9 cellular contexts compared by ENCODE assay signal in the genomic region with DNA sequence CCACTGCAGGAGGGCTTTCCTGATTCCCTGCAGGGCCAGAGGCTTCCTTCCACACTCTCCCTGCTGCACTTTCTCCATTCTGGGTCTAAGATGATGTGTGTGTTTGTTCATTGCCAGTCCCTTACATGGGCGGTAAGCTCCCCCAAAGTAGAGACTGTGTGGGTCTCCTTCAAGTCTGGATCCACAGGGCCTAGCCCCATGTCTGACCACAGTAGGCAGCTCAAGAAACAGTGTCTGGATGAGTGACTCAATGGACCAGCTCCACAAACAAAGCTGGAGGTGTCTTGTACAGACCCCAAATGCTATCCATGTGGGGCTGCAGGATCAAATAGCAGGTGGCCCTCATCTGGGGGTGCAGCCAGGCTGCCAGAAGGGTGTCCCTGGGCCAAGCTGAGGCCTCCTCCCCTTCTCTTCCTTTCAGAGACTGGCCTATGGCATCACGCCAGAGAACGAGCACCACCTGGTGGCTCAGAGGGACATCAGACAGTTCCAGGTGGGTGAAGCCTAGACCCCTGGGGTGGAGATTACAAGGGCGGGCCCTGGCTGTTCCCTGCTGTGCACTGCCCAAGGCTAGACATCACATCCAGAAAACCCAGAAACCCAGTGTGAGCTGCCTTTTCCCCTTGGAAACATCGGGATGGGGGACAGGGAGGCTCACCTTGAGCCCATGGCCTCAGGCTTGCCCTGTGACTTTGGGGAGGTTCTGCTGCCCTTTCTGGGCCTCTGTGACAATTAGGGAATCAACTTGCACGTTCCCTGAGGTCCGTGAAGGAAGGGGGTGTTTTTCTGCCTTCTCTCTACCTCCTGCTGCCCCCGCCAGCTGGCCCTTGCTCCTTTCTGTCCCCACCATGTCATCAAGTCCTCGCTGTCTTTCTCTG. TPM values are rescaled to one million over a fixed set of nuclear protein-coding genes. Genes with fewer than 3 reads are reported as not detected.
A peak's percentile ranks its signal among the peaks of the same experiment; 100 is the strongest.
DNase-seq lines count a peak whose midpoint lies in the region; ATAC-seq and TF ChIP-seq lines count a peak whose summit lies in the region.
"Had no signal": no experiment of that assay in that cellular context is flagged by ENCODE, and none has a peak within 500 bp of the region (broad histone marks: within the 10 kb centered on the region; RNA-seq: fewer than 3 reads in every experiment).

No MANE protein-coding gene starts in this region.

- H3K9me3 Mint-ChIP-seq in Calu3 (ENCODE audit: low read depth, unreplicated experiment) (no peaks in the 10 kb centered on the region), brain (no peaks in the 10 kb centered on the region)
- H3K9me3 Mint-ChIP-seq: T-helper 1 cell treated with Interleukin-12 subunit alpha and Interleukin-12 subunit beta and Interleukin-4 antibody, amounts not matched to agents 30 μg/mL and 1 μg/mL, for 36 hours had no signal

- H3K9me3 ChIP-seq in left lung = no peaks in the 10 kb centered on the region

- H3K27ac Mint-ChIP-seq in Calu3 (ENCODE audit: unreplicated experiment) = no peak overlapping the region
- H3K27ac Mint-ChIP-seq in brain = no peak overlapping the region
- H3K27ac Mint-ChIP-seq: T-helper 1 cell treated with Interleukin-12 subunit alpha and Interleukin-12 subunit beta and Interleukin-4 antibody, amounts not matched to agents 30 μg/mL and 1 μg/mL, for 36 hours had no signal

- no peak overlapping the region for H3K4me3 Mint-ChIP-seq in Calu3 (ENCODE audit: low read depth, unreplicated experiment)
- H3K4me3 Mint-ChIP-seq in brain = no peak overlapping the region
- H3K4me3 Mint-ChIP-seq: T-helper 1 cell treated with Interleukin-12 subunit alpha and Interleukin-12 subunit beta and Interleukin-4 antibody, amounts not matched to agents 30 μg/mL and 1 μg/mL, for 36 hours had no signal

- ATAC-seq in GM19324 (IDR thresholded peaks at IDR 0.05; ENCODE audit: low FRiP score, unreplicated experiment) = peak; percentile 53
- peak; percentile 80 for ATAC-seq in left lung

- no TSS peak for BruUV-seq in Calu3 (replicated peaks; lab: Mats Ljungman, UMichigan)

- DNase-seq in Calu3 = peak; percentile 71
- DNase-seq in HPDE6-E6E7 (ENCODE audit: extremely low spot score) = peak; percentile 64
- peak; percentile 55 for DNase-seq in RPMI7951 (ENCODE audit: low read depth)
- peak; percentile 53 to 85 for DNase-seq in left lung
- DNase-seq in stimulated activated CD8-positive, alpha-beta memory T cell treated with anti-CD3 and anti-CD28 coated beads, Interleukin-7, amount 100 ng/mL, for 24 hours (ENCODE audit: low read depth) = peak; percentile 11
- DNase-seq in amniotic stem cell (lab: John Stamatoyannopoulos, UW) = no peak

- H3K27me3 Mint-ChIP-seq in Calu3 (ENCODE audit: unreplicated experiment) = peaks cover 57% of the 10 kb centered on the region
- H3K27me3 Mint-ChIP-seq in brain = peaks cover 41% of the 10 kb centered on the region

- peaks cover 0 to 12% of the 10 kb centered on the region in 2 donors for H3K27me3 ChIP-seq in left lung

- H3K4me3 ChIP-seq in left lung = no peak overlapping the region

- intact Hi-C loops in Calu3 (cut with micrococcal nuclease; ENCODE audit: unreplicated experiment) = loop anchor here (2.0 to 5.0 kb wide), 3 partner anchors 54 to 159 kb away; no protein-coding TSS in a partner anchor
- intact Hi-C loops in left lung (cut with DNase I) = loop anchor here (5.0 to 10.0 kb wide), 3 partner anchors 143 to 237 kb away; no protein-coding TSS in a partner anchor

- H3K36me3 Mint-ChIP-seq in Calu3 (ENCODE audit: insufficient read depth, unreplicated experiment) (no peaks in the 10 kb centered on the region), brain (no peaks in the 10 kb centered on the region)

- H3K36me3 ChIP-seq in left lung = no peaks in the 10 kb centered on the region

- no peaks in the 10 kb centered on the region for H3K4me1 Mint-ChIP-seq in Calu3 (ENCODE audit: low read depth, unreplicated experiment)
- peaks cover 6% of the 10 kb centered on the region for H3K4me1 Mint-ChIP-seq in brain

- H3K4me1 ChIP-seq in left lung = no peaks in the 10 kb centered on the region

- H3K27ac ChIP-seq in left lung = no peak overlapping the region

- CTCF ChIA-PET in Calu3 (lab: Charles Lee) = interaction anchor here (0.7 to 1.8 kb wide), 5 partner anchors 157 to 237 kb away, joined by 3 to 13 read pairs (median 4); no protein-coding TSS in a partner anchor

- TF ChIP-seq CTCF in Calu3 (IDR thresholded peaks at IDR 0.05; ENCODE audit: unreplicated experiment) (peak; percentile 61), brain (conservative IDR thresholded peaks at IDR 0.05) (peak; percentile 59 to 79), left lung (IDR thresholded peaks at IDR 0.05) (peak; percentile 26 to 40)

RNA-seq across cellular contexts. Expression of gene SLC6A2, which starts 45.9 kb away (rescaled TPM):
- total RNA-seq in Calu3 (2022) (not detected in 2 replicates), left lung (not detected)
- total RNA-seq in RPMI7951 (2014; rRNA removed; shearing (Covaris generic)) = 0.10 TPM in 1 of 2 replicates, not detected in the other
- not detected for polyA plus RNA-seq in brain (ENCODE audit: insufficient read depth, low read depth, low replicate concordance)
